In genomic region chr4:184472540-184473264, GRCh38 we compare ENCODE assay signal across 1 cellular context.
A peak's percentile ranks its signal among the peaks of the same experiment; 100 is the strongest.
TF ChIP-seq lines count a peak whose summit lies in the region.

No MANE protein-coding gene starts in this region.

TF ChIP-seq in HepG2, 621 proteins besides CTCF, POLR2A, EP300 and RAD21 (continued from another document and continues in another):
- TF ChIP-seq ZNF574 (CRISPR knock-in tag; IDR thresholded peaks at IDR 0.05) (no peak; the same call in none of the 2 replicates), ZNF724P (CRISPR knock-in tag; IDR thresholded peaks at IDR 0.05; ENCODE audit: borderline replicate concordance) (no peak), FOXA1 (IDR thresholded peaks at IDR 0.05) (no peak), FOXA1 (CRISPR knock-in tag; IDR thresholded peaks at IDR 0.05) (no peak), ZNF432 (CRISPR knock-in tag; IDR thresholded peaks at IDR 0.05; ENCODE audit: borderline replicate concordance) (no peak), STAT6 (CRISPR knock-in tag; IDR thresholded peaks at IDR 0.05; ENCODE audit: borderline replicate concordance) (no peak), STAT5B (CRISPR knock-in tag; IDR thresholded peaks at IDR 0.05) (0 out of 2 replicates have a peak, but pooled peaks have one; percentile 35), GMEB2 (CRISPR knock-in tag; IDR thresholded peaks at IDR 0.05; ENCODE audit: low read depth) (no peak), CHCHD3 (CRISPR knock-in tag; IDR thresholded peaks at IDR 0.05) (no peak), KLF11 (CRISPR knock-in tag; IDR thresholded peaks at IDR 0.05) (no peak), ZNF121 (CRISPR knock-in tag; IDR thresholded peaks at IDR 0.05) (no peak), MTERF4 (CRISPR knock-in tag; IDR thresholded peaks at IDR 0.05) (no peak), DDIT3 (CRISPR knock-in tag; IDR thresholded peaks at IDR 0.05) (no peak), AHR (CRISPR knock-in tag; IDR thresholded peaks at IDR 0.05) (peak; percentile 63; the same call in 1 of the 2 replicates), ZNF263 (CRISPR knock-in tag; IDR thresholded peaks at IDR 0.05) (no peak), ZNF557 (CRISPR knock-in tag; IDR thresholded peaks at IDR 0.05) (no peak), MTF2 (CRISPR knock-in tag; IDR thresholded peaks at IDR 0.05; ENCODE audit: borderline replicate concordance) (no peak; the same call in 1 of the 2 replicates), DNMT1 (CRISPR knock-in tag; IDR thresholded peaks at IDR 0.05) (0 out of 2 replicates have a peak, but pooled peaks have one; percentile 62), JUND (CRISPR knock-in tag; IDR thresholded peaks at IDR 0.05) (peak; percentile 52; the same call in 1 of the 2 replicates), STAG1 (CRISPR knock-in tag; IDR thresholded peaks at IDR 0.05) (0 out of 2 replicates have a peak, but pooled peaks have one; percentile 7), ZNF652 (CRISPR knock-in tag; IDR thresholded peaks at IDR 0.05; ENCODE audit: borderline replicate concordance, low read depth) (no peak), PCBP2 (optimal IDR thresholded peaks at IDR 0.05; ENCODE audit: low read depth, low read length, poor library complexity, severe bottlenecking) (no peak), JDP2 (CRISPR knock-in tag; IDR thresholded peaks at IDR 0.05; ENCODE audit: borderline replicate concordance) (no peak), RERE (CRISPR knock-in tag; IDR thresholded peaks at IDR 0.05; ENCODE audit: low read depth) (peak; percentile 65; the same call in 1 of the 2 replicates), RNF219 (CRISPR knock-in tag; IDR thresholded peaks at IDR 0.05) (no peak), HNF1B (CRISPR knock-in tag; IDR thresholded peaks at IDR 0.05) (no peak), KDM3A (CRISPR knock-in tag; IDR thresholded peaks at IDR 0.05; ENCODE audit: low read depth) (peak; percentile 30; the same call in 1 of the 2 replicates), GTF3A (CRISPR knock-in tag; conservative IDR thresholded peaks at IDR 0.05) (no peak), TEAD2 (CRISPR knock-in tag; IDR thresholded peaks at IDR 0.05) (no peak)
- TF ChIP-seq, protein P1, sequence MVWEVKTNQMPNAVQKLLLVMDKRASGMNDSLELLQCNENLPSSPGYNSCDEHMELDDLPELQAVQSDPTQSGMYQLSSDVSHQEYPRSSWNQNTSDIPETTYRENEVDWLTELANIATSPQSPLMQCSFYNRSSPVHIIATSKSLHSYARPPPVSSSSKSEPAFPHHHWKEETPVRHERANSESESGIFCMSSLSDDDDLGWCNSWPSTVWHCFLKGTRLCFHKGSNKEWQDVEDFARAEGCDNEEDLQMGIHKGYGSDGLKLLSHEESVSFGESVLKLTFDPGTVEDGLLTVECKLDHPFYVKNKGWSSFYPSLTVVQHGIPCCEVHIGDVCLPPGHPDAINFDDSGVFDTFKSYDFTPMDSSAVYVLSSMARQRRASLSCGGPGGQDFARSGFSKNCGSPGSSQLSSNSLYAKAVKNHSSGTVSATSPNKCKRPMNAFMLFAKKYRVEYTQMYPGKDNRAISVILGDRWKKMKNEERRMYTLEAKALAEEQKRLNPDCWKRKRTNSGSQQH (CRISPR knock-in tag; IDR thresholded peaks at IDR 0.05; ENCODE audit: low read depth), result no peak
- TF ChIP-seq, protein P2, sequence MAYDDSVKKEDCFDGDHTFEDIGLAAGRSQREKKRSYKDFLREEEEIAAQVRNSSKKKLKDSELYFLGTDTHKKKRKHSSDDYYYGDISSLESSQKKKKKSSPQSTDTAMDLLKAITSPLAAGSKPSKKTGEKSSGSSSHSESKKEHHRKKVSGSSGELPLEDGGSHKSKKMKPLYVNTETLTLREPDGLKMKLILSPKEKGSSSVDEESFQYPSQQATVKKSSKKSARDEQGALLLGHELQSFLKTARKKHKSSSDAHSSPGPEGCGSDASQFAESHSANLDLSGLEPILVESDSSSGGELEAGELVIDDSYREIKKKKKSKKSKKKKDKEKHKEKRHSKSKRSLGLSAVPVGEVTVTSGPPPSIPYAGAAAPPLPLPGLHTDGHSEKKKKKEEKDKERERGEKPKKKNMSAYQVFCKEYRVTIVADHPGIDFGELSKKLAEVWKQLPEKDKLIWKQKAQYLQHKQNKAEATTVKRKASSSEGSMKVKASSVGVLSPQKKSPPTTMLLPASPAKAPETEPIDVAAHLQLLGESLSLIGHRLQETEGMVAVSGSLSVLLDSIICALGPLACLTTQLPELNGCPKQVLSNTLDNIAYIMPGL (CRISPR knock-in tag; IDR thresholded peaks at IDR 0.05; ENCODE audit: borderline replicate concordance in 1 of 2, low read depth in 1 of 2), result peak; percentile 48 to 76; a peak in 3 of 4 replicates
- TF ChIP-seq, protein P3, sequence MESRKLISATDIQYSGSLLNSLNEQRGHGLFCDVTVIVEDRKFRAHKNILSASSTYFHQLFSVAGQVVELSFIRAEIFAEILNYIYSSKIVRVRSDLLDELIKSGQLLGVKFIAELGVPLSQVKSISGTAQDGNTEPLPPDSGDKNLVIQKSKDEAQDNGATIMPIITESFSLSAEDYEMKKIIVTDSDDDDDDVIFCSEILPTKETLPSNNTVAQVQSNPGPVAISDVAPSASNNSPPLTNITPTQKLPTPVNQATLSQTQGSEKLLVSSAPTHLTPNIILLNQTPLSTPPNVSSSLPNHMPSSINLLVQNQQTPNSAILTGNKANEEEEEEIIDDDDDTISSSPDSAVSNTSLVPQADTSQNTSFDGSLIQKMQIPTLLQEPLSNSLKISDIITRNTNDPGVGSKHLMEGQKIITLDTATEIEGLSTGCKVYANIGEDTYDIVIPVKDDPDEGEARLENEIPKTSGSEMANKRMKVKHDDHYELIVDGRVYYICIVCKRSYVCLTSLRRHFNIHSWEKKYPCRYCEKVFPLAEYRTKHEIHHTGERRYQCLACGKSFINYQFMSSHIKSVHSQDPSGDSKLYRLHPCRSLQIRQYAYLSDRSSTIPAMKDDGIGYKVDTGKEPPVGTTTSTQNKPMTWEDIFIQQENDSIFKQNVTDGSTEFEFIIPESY (CRISPR knock-in tag; IDR thresholded peaks at IDR 0.05), result no peak
